In the genomic region with DNA sequence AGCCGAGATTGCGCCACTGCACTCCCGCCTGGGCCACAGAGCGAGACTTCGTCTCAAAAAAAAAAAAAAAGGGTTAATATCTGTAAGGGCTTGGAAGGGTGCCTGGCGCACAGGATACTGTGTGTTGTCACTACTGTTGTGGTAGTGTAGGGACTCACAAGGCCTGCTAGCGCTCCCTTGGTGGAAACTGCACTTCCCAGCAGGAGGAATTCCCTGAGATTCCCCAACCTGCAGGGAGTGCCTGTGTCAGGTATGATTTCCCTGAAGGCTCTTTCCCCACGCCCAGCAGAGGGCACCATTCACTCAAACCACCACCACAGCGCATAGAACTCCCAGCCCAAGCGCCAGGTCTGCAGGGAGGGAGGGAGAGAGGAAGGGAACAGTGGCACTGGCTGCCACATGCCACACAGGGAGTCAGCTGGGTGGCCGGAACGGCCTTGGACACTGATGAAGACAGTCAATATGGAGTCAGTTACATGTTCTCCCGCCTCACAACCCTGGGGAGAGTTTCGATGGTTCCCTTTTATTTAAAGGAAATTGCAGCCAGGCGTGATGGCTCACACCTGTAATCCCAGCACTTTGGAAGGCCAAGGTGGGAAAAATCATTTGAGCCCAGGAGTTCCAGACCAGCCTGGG, we compare ENCODE assay signal across 8 cellular contexts. TPM values are rescaled to one million over a fixed set of nuclear protein-coding genes. Genes with fewer than 3 reads are reported as not detected.
DNase-seq lines count a peak whose midpoint lies in the region; ATAC-seq and TF ChIP-seq lines count a peak whose summit lies in the region.

No MANE protein-coding gene starts in this region.

- no peak overlapping the region for H3K4me3 Mint-ChIP-seq in GM23338
- H3K4me3 Mint-ChIP-seq in central memory CD8-positive, alpha-beta T cell, result no peak overlapping the region

- H3K27me3 ChIP-seq in GM23338 (ENCODE audit: insufficient read depth) (no peaks in the 10 kb centered on the region), left lung (no peaks in the 10 kb centered on the region)

- H3K9me2 ChIP-seq in GM23338 (ENCODE audit: insufficient read depth), result no peaks in the 10 kb centered on the region

- TF ChIP-seq CTCF in AG09309 (IDR thresholded peaks at IDR 0.05; ENCODE audit: control insufficient read depth, insufficient read depth, low read depth, low read length, missing control alignments) (peak; percentile 91), GM23338 (conservative IDR thresholded peaks at IDR 0.05; ENCODE audit: low read depth in 2 of 2) (peak; percentile 87 to 99), left lung (IDR thresholded peaks at IDR 0.05) (peak; percentile 53 to 70)

- DNase-seq in AG09309 (ENCODE audit: low read depth) (peak; percentile 13), GM23338 (ENCODE audit: low spot score) (peak; percentile 96), NCI-H226 (peak; percentile 65), left lung (peak; percentile 83 to 87)
- DNase-seq in central memory CD8-positive, alpha-beta T cell (ENCODE audit: low spot score in 2 of 2), result peak; percentile 31 to 43
- peak; percentile 35 to 72 (median 44) for DNase-seq in stimulated activated CD4-positive, alpha-beta T cell treated with anti-CD3 and anti-CD28 coated beads, TNF-alpha, amount 100 ng/mL, for 24 hours (ENCODE audit: low read depth in 3 of 3)

- H3K4me2 ChIP-seq in GM23338, result no peak overlapping the region

- intact Hi-C loops in left lung (cut with DNase I), result no loop called here

- peaks cover 6% of the 10 kb centered on the region for H4K20me1 ChIP-seq in GM23338 (replicated peaks; ENCODE audit: insufficient read depth)

- H3K4me3 ChIP-seq in AG09309 (ENCODE audit: control insufficient read depth, low read depth, low read length) (no peak overlapping the region), GM23338 (no peak overlapping the region), left lung (no peak overlapping the region)

- H3K36me3 ChIP-seq in GM23338 (ENCODE audit: insufficient read depth) (no peaks in the 10 kb centered on the region; the same call in 1 of the 2 replicates), left lung (no peaks in the 10 kb centered on the region)

- H3K79me2 ChIP-seq in GM23338 (replicated peaks; ENCODE audit: insufficient read depth), result no peaks in the 10 kb centered on the region

- no peaks in the 10 kb centered on the region for H3K9me3 ChIP-seq in left lung

- ATAC-seq in GM23338 (peak; percentile 87), left lung (peak; percentile 96), HG03139 (IDR thresholded peaks at IDR 0.05; ENCODE audit: unreplicated experiment) (no peak)
- peak; percentile 71 to 72 for ATAC-seq in activated CD4-positive, CD25-positive, alpha-beta regulatory T cell treated with anti-CD3 and anti-CD28 coated beads, Interleukin-2, amount 50 U/mL, for 24 hours
- no peak for ATAC-seq in central memory CD8-positive, alpha-beta T cell (replicated peaks; ENCODE audit: extremely low read depth, poor library complexity, severe bottlenecking)

- H2AFZ ChIP-seq in GM23338, result no peak overlapping the region

- H3K36me3 Mint-ChIP-seq in GM23338 (ENCODE audit: low read depth), result no peaks in the 10 kb centered on the region
- no peaks in the 10 kb centered on the region for H3K36me3 Mint-ChIP-seq in central memory CD8-positive, alpha-beta T cell (ENCODE audit: insufficient read depth)

- peaks cover 7% of the 10 kb centered on the region; the same call in 1 of the 2 replicates for H3F3A ChIP-seq in GM23338 (replicated peaks; ENCODE audit: low read depth)

- H3K27ac Mint-ChIP-seq in GM23338, result 0 out of 2 replicates have a peak overlapping the region, but pooled peaks have one; percentile 41
- no peak overlapping the region for H3K27ac Mint-ChIP-seq in central memory CD8-positive, alpha-beta T cell (ENCODE audit: low read depth)

- no peak overlapping the region for H3K27ac ChIP-seq in GM23338 (ENCODE audit: low read depth)
- no peak overlapping the region for H3K27ac ChIP-seq in left lung

- no peaks in the 10 kb centered on the region for H3K9me3 Mint-ChIP-seq in GM23338
- no peaks in the 10 kb centered on the region for H3K9me3 Mint-ChIP-seq in central memory CD8-positive, alpha-beta T cell

- peaks cover 19% of the 10 kb centered on the region for H3K27me3 Mint-ChIP-seq in GM23338 (ENCODE audit: insufficient read depth, low read depth, poor library complexity)
- no peaks in the 10 kb centered on the region for H3K27me3 Mint-ChIP-seq in central memory CD8-positive, alpha-beta T cell

- peaks cover 6% of the 10 kb centered on the region for H3K4me1 Mint-ChIP-seq in GM23338
- H3K4me1 Mint-ChIP-seq in central memory CD8-positive, alpha-beta T cell, result no peaks in the 10 kb centered on the region

- H3K4me1 ChIP-seq in GM23338 (ENCODE audit: insufficient read depth) (peaks cover 9% of the 10 kb centered on the region; the same call in 1 of the 2 replicates), left lung (peaks cover 0 to 14% of the 10 kb centered on the region in 2 donors)

TF ChIP-seq in GM23338, 12 proteins besides CTCF, POLR2A, EP300 and RAD21:
- TF ChIP-seq ZNF114 (CRISPR knock-in tag; IDR thresholded peaks at IDR 0.05), result no peak
- TF ChIP-seq POLR2AphosphoS5 (IDR thresholded peaks at IDR 0.05; ENCODE audit: low read depth), result peak; percentile 48

RNA-seq across cellular contexts. Expression of a gene that starts 32.7 kb away (rescaled TPM):
- total RNA-seq in GM23338 (2014; rRNA removed; shearing (Covaris generic)), result 142 TPM in 2 replicates
- polyA plus RNA-seq in GM23338 (2016; fragmentation: Nextera tagmentation; extraction: Ambion mirVana), result 58.1 and 64.1 TPM in 2 replicates
- 100 to 1,000 TPM; 123 to 292 TPM for total RNA-seq in left lung

RNA-seq across cellular contexts. Expression of a gene that starts 59.2 kb away (rescaled TPM):
- total RNA-seq in GM23338 (2014; rRNA removed; shearing (Covaris generic)), result 197 and 210 TPM in 2 replicates
- polyA plus RNA-seq in GM23338 (2016; fragmentation: Nextera tagmentation; extraction: Ambion mirVana), result 73.6 and 78.0 TPM in 2 replicates
- 10 to 100 TPM; 12.8 to 59.7 TPM for total RNA-seq in left lung

Comparison
In these comparisons a context has a peak if more than half of its experiments do, and no peak if none do; other contexts are left out.
1. DNase-seq: peak in every context shown above with its lines; median percentile 96 in GM23338; 85 in left lung; 65 in NCI-H226; 44 in stimulated activated CD4-positive, alpha-beta T cell treated with anti-CD3 and anti-CD28 coated beads, TNF-alpha, amount 100 ng/mL, for 24 hours; 37 in central memory CD8-positive, alpha-beta T cell; 13 in AG09309.
2. ATAC-seq: peak in GM23338 (single experiment), activated CD4-positive, CD25-positive, alpha-beta regulatory T cell treated with anti-CD3 and anti-CD28 coated beads, Interleukin-2, amount 50 U/mL, for 24 hours (2 of 2) and left lung (single experiment); none in central memory CD8-positive, alpha-beta T cell (single experiment) and HG03139 (single experiment).
3. Peak in every context shown above with its lines, with median percentiles within 50 percentile points of each other: CTCF ChIP-seq.